29 cellular contexts compared by ENCODE assay signal in genomic region chr5:134460551-134460950, GRCh38. TPM values are rescaled to one million over a fixed set of nuclear protein-coding genes. Genes with fewer than 3 reads are reported as not detected.
DNase-seq lines count a peak whose midpoint lies in the region; ATAC-seq and TF ChIP-seq lines count a peak whose summit lies in the region.
"Had no signal": no experiment of that assay in that cellular context is flagged by ENCODE, and none has a peak within 500 bp of the region (broad histone marks: within the 10 kb centered on the region; RNA-seq: fewer than 3 reads in every experiment).

No MANE protein-coding gene starts in this region.

- H3K9ac ChIP-seq in BLaER1: no peak overlapping the region
- H3K9ac ChIP-seq: GM23248 had no signal

- H3K9me3 ChIP-seq in BLaER1 (no peaks in the 10 kb centered on the region), psoas muscle (no peaks in the 10 kb centered on the region)
- H3K9me3 ChIP-seq: colonic mucosa, left ventricle myocardium inferior, Peyer's patch, prostate gland, suprapubic skin, upper lobe of left lung had no signal

- peaks cover 0 to 15% (median 8%) of the 10 kb centered on the region in 4 donors for H3K4me1 Mint-ChIP-seq in naive thymus-derived CD8-positive, alpha-beta T cell
- H3K4me1 Mint-ChIP-seq in natural killer cell: peaks cover 6% of the 10 kb centered on the region in 2 donors

- H3K4me3 Mint-ChIP-seq in naive thymus-derived CD8-positive, alpha-beta T cell: no peak overlapping the region
- H3K4me3 Mint-ChIP-seq in natural killer cell: no peak overlapping the region
- H3K4me3 Mint-ChIP-seq: activated CD4-positive, alpha-beta T cell treated with anti-CD3 and anti-CD28 coated beads, Interleukin-2, amount 10 ng/mL, durations not matched to agents 7 days and 5 days; activated naive CD8-positive, alpha-beta T cell treated with anti-CD3 and anti-CD28 coated beads, Interleukin-2, amount 10 ng/mL, durations not matched to agents 7 days and 5 days; activated T-cell treated with anti-CD3 and anti-CD28 coated beads, Interleukin-2, amount 50 U/mL, for 24 hours; HFFc6; WTC11 had no signal

- WGBS in psoas muscle, 3 donors: 73 to 90% (median 76%) methylated on average over 8 of the region's 8 CpGs

- H3K4me2 ChIP-seq in BLaER1: peak overlapping the region; percentile 50; the same call in 1 of the 2 replicates

- H3K4me3 ChIP-seq in BLaER1 (no peak overlapping the region), epithelial cell of esophagus (ENCODE audit: low read length) (no peak overlapping the region), psoas muscle (no peak overlapping the region)
- H3K4me3 ChIP-seq: colonic mucosa, GM23248, left ventricle myocardium inferior, Peyer's patch, prostate gland, suprapubic skin, upper lobe of left lung had no signal

- H3K9me3 Mint-ChIP-seq in naive thymus-derived CD8-positive, alpha-beta T cell: no peaks in the 10 kb centered on the region
- H3K9me3 Mint-ChIP-seq in natural killer cell: no peaks in the 10 kb centered on the region
- H3K9me3 Mint-ChIP-seq: activated CD4-positive, alpha-beta T cell treated with anti-CD3 and anti-CD28 coated beads, Interleukin-2, amount 10 ng/mL, durations not matched to agents 7 days and 5 days; activated naive CD8-positive, alpha-beta T cell treated with anti-CD3 and anti-CD28 coated beads, Interleukin-2, amount 10 ng/mL, durations not matched to agents 7 days and 5 days; activated T-cell treated with anti-CD3 and anti-CD28 coated beads, Interleukin-2, amount 50 U/mL, for 24 hours; HFFc6; WTC11 had no signal

- peak overlapping the region in 1 of 10 donors; percentile 32 for H3K27ac Mint-ChIP-seq in naive thymus-derived CD8-positive, alpha-beta T cell
- H3K27ac Mint-ChIP-seq in natural killer cell: peak overlapping the region in 1 of 2 donors; percentile 33
- H3K27ac Mint-ChIP-seq: activated CD4-positive, alpha-beta T cell treated with anti-CD3 and anti-CD28 coated beads, Interleukin-2, amount 10 ng/mL, durations not matched to agents 7 days and 5 days; activated naive CD8-positive, alpha-beta T cell treated with anti-CD3 and anti-CD28 coated beads, Interleukin-2, amount 10 ng/mL, durations not matched to agents 7 days and 5 days; activated T-cell treated with anti-CD3 and anti-CD28 coated beads, Interleukin-2, amount 50 U/mL, for 24 hours; HFFc6; WTC11 had no signal

- H3K27me3 ChIP-seq in BLaER1 (no peaks in the 10 kb centered on the region), psoas muscle (ENCODE audit: insufficient read depth in 3 of 3, low read length in 2 of 3) (no peaks in the 10 kb centered on the region)
- H3K27me3 ChIP-seq: colonic mucosa, Peyer's patch, suprapubic skin, upper lobe of left lung had no signal

- no peaks in the 10 kb centered on the region for H3K36me3 ChIP-seq in BLaER1
- no peaks in the 10 kb centered on the region for H3K36me3 ChIP-seq in psoas muscle (ENCODE audit: insufficient read depth in 1 of 2, low read depth in 1 of 2)
- H3K36me3 ChIP-seq: colonic mucosa, left ventricle myocardium inferior, Peyer's patch, prostate gland, suprapubic skin, upper lobe of left lung had no signal

- H3K27me3 Mint-ChIP-seq in naive thymus-derived CD8-positive, alpha-beta T cell: no peaks in the 10 kb centered on the region
- peaks cover 0 to 3% of the 10 kb centered on the region in 2 donors for H3K27me3 Mint-ChIP-seq in natural killer cell (ENCODE audit: low read depth in 2 of 2)
- H3K27me3 Mint-ChIP-seq: activated CD4-positive, alpha-beta T cell treated with anti-CD3 and anti-CD28 coated beads, Interleukin-2, amount 10 ng/mL, durations not matched to agents 7 days and 5 days; activated T-cell treated with anti-CD3 and anti-CD28 coated beads, Interleukin-2, amount 50 U/mL, for 24 hours had no signal

- peak; percentile 27 for DNase-seq in HCEC 1CT
- DNase-seq in epithelial cell of esophagus (ENCODE audit: low read depth): peak; percentile 40
- peak in 1 of 2 donors; percentile 46 for DNase-seq in psoas muscle
- no peak for DNase-seq in naive thymus-derived CD8-positive, alpha-beta T cell
- no peak for DNase-seq in natural killer cell
- DNase-seq: activated CD4-positive, alpha-beta T cell treated with anti-CD3 and anti-CD28 coated beads, Interleukin-2, amount 10 ng/mL, durations not matched to agents 7 days and 5 days; activated naive CD8-positive, alpha-beta T cell treated with anti-CD3 and anti-CD28 coated beads, Interleukin-2, amount 10 ng/mL, durations not matched to agents 7 days and 5 days; activated T-cell treated with anti-CD3 and anti-CD28 coated beads, Interleukin-2, amount 50 U/mL, for 24 hours; colonic mucosa; DMS79; effector CD4-positive, alpha-beta T cell; glutamatergic neuron; GM23248; HFFc6; islet precursor cell; Karpas-422; left ventricle myocardium inferior; NCI-H446; NCI-H748 treated with DMSO at 0.1 percent for 48 hours; stimulated activated naive CD4-positive, alpha-beta T cell treated with Interleukin-2 at 50 U/mL for 16 hours; T1000; upper lobe of left lung had no signal

- no peaks in the 10 kb centered on the region for H3K36me3 Mint-ChIP-seq in naive thymus-derived CD8-positive, alpha-beta T cell
- no peaks in the 10 kb centered on the region for H3K36me3 Mint-ChIP-seq in natural killer cell
- H3K36me3 Mint-ChIP-seq: activated naive CD8-positive, alpha-beta T cell treated with anti-CD3 and anti-CD28 coated beads, Interleukin-2, amount 10 ng/mL, durations not matched to agents 7 days and 5 days; WTC11 had no signal

- H4K20me1 ChIP-seq in BLaER1: no peaks in the 10 kb centered on the region

- no peak overlapping the region; the same call in 1 of the 2 replicates for H3K27ac ChIP-seq in BLaER1
- H3K27ac ChIP-seq in psoas muscle: peak overlapping the region; percentile 16
- H3K27ac ChIP-seq: colonic mucosa, GM23248, left ventricle myocardium inferior, Peyer's patch, prostate gland, suprapubic skin, upper lobe of left lung had no signal

- POLR2A ChIA-PET in naive thymus-derived CD8-positive, alpha-beta T cell (lab: Charles Lee): no interaction called here

- peak in 2 of 4 donors; percentile 40 to 49 for ATAC-seq in psoas muscle
- no peak for ATAC-seq in naive thymus-derived CD8-positive, alpha-beta T cell
- ATAC-seq in GM18517 (IDR thresholded peaks at IDR 0.05; ENCODE audit: unreplicated experiment): no peak
- ATAC-seq in natural killer cell: no peak
- ATAC-seq in GM18858 (IDR thresholded peaks at IDR 0.05; ENCODE audit: unreplicated experiment): no peak
- ATAC-seq: WTC11 had no signal

- intact Hi-C loops in psoas muscle (cut with DNase I) (no loop called here), natural killer cell (cut with micrococcal nuclease) (no loop called here)

- H3K4me1 ChIP-seq in BLaER1 (peaks cover 53% of the 10 kb centered on the region), psoas muscle (peaks cover 44% of the 10 kb centered on the region)
- H3K4me1 ChIP-seq: prostate gland had no signal

- TF ChIP-seq CTCF in epithelial cell of esophagus (IDR thresholded peaks at IDR 0.05; ENCODE audit: insufficient read depth, low read depth, low read length, missing control alignments): no peak
- no peak for TF ChIP-seq CTCF in psoas muscle (IDR thresholded peaks at IDR 0.05)
- TF ChIP-seq CTCF in natural killer cell (IDR thresholded peaks at IDR 0.05): no peak

RNA-seq across cellular contexts. Expression of gene CDKN2AIPNL, which starts 48.9 kb away (rescaled TPM):
- total RNA-seq in psoas muscle (10 to 100 TPM; 31.4 to 45.4 (median 39.8) TPM), natural killer cell (10 to 100 TPM; 12.3 to 15.5 (median 13.4) TPM)
- 10 to 100 TPM; 35.7 to 60.9 (median 42.0) TPM for polyA plus RNA-seq in psoas muscle
- total RNA-seq in naive thymus-derived CD8-positive, alpha-beta T cell: 10 to 100 TPM; 18.3 to 19.8 TPM
- polyA plus RNA-seq in naive thymus-derived CD8-positive, alpha-beta T cell: 10 to 100 TPM; 28.0 to 34.2 (median 33.6) TPM

Comparison
In these comparisons a context has a peak if more than half of its experiments do, and no peak if none do; other contexts are left out.
1. DNase-seq: peak in HCEC 1CT (single experiment) and epithelial cell of esophagus (single experiment); none in naive thymus-derived CD8-positive, alpha-beta T cell (0 of 10) and natural killer cell (single experiment).